In the genomic region with DNA sequence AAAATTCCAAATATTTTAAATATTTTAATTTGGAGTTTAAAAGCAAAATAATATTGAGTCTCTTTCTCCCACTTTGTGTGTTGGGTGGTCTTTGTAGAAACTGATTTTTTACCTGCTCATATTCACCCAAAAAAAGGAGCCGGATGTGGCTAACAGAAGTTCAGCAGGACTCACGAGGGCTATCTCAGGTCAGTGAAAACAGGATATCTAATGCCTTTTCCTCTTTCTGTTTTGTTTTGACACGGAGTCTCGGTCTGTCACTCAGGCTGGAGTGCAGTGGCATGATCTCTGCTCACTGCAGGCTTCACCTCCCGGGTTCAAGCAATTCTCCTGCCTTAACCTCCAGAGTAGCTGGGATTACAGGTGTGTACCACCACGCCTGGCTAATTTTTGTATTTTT, we compare ENCODE assay signal across 8 cellular contexts. TPM values are rescaled to one million over a fixed set of nuclear protein-coding genes. Genes with fewer than 3 reads are reported as not detected.
DNase-seq lines count a peak whose midpoint lies in the region; ATAC-seq, FAIRE-seq and TF ChIP-seq lines count a peak whose summit lies in the region.

No MANE protein-coding gene starts in this region.

- H3K36me3 ChIP-seq in Karpas-422 (ENCODE audit: insufficient read depth, low read length) (no peaks in the 10 kb centered on the region), mucosa of descending colon (ENCODE audit: low read depth) (no peaks in the 10 kb centered on the region)

- no peaks in the 10 kb centered on the region for H3K27me3 ChIP-seq in Karpas-422 (ENCODE audit: low read length)

- intact Hi-C loops in mucosa of descending colon (cut with DNase I, micrococcal nuclease), result no loop called here

- H3K9me2 ChIP-seq in Karpas-422 (replicated peaks; ENCODE audit: insufficient read depth, low read length), result no peaks in the 10 kb centered on the region

- ATAC-seq in GM18517 (IDR thresholded peaks at IDR 0.05; ENCODE audit: unreplicated experiment) (peak; percentile 89), GM21717 (IDR thresholded peaks at IDR 0.05; ENCODE audit: unreplicated experiment) (peak; percentile 79), mucosa of descending colon (peak; percentile 48)

- in situ Hi-C loops in G401 (cut with HindIII; ENCODE audit: low sequenced_read_pairs), result loop anchor here (5.0 kb wide), 1 partner anchor 84 kb away; no protein-coding TSS in a partner anchor

- no peak for TF ChIP-seq CTCF in mucosa of descending colon (IDR thresholded peaks at IDR 0.05)

- H3K9ac ChIP-seq in Karpas-422 (ENCODE audit: low read length), result 0 out of 2 replicates have a peak overlapping the region, but pooled peaks have one; percentile 24

- H3K4me2 ChIP-seq in Karpas-422 (ENCODE audit: low read depth, low read length, poor library complexity, severe bottlenecking), result peak overlapping the region; percentile 39

- DNase-seq in Karpas-422 (no peak), mucosa of descending colon (no peak), G401 (ENCODE audit: low spot score) (no peak), CD1c-positive myeloid dendritic cell (ENCODE audit: extremely low spot score) (no peak), HTR-8/SVneo (ENCODE audit: insufficient read length, low spot score) (no peak)
- no peak for DNase-seq in activated T-cell treated with anti-CD3 and anti-CD28 coated beads, Interleukin-2, amount 50 U/mL, for 1 hour

- H3K79me2 ChIP-seq in Karpas-422 (ENCODE audit: low read length), result no peaks in the 10 kb centered on the region

- no peak overlapping the region for H3K4me3 ChIP-seq in Karpas-422 (ENCODE audit: low read length)
- no peak overlapping the region for H3K4me3 ChIP-seq in mucosa of descending colon

- FAIRE-seq in HTR-8/SVneo (lab: Jason Lieb, UNC), result no peak

- no peaks in the 10 kb centered on the region for H4K20me1 ChIP-seq in Karpas-422 (ENCODE audit: insufficient read depth, low read depth, low read length)

- H3K4me1 ChIP-seq in Karpas-422 (ENCODE audit: low read length) (peaks cover 11% of the 10 kb centered on the region), mucosa of descending colon (ENCODE audit: low read depth) (no peaks in the 10 kb centered on the region)

- no peaks in the 10 kb centered on the region for H3K9me3 ChIP-seq in Karpas-422 (ENCODE audit: low read length)
- no peaks in the 10 kb centered on the region for H3K9me3 ChIP-seq in mucosa of descending colon

- H3K27ac ChIP-seq in Karpas-422 (ENCODE audit: low read length), result peak overlapping the region; percentile 19; the same call in 1 of the 2 replicates

- H2AFZ ChIP-seq in Karpas-422 (ENCODE audit: low read length), result no peak overlapping the region

RNA-seq across cellular contexts. Expression of gene COA8, which starts 30.8 kb away (rescaled TPM):
- 62.9 and 63.5 TPM in 2 replicates for total RNA-seq in Karpas-422 (2014; rRNA removed; shearing (Covaris generic); ENCODE audit: low replicate concordance)
- 10 to 100 TPM; 29.3 to 47.3 (median 36.5) TPM for total RNA-seq in mucosa of descending colon
- 29.7 and 34.7 TPM in 2 replicates for total RNA-seq in G401 (2014; rRNA removed; shearing (Covaris generic))

RNA-seq across cellular contexts. Expression of gene BAG5, which starts 31.1 kb away (rescaled TPM):
- 23.1 and 32.6 TPM in 2 replicates for total RNA-seq in Karpas-422 (2014; rRNA removed; shearing (Covaris generic); ENCODE audit: low replicate concordance)
- total RNA-seq in mucosa of descending colon, result 10 to 100 TPM; 26.1 to 29.9 (median 28.0) TPM
- total RNA-seq in G401 (2014; rRNA removed; shearing (Covaris generic)), result 4.0 and 12.2 TPM in 2 replicates

RNA-seq across cellular contexts. Expression of gene KLC1, which starts 35.4 kb away (rescaled TPM):
- total RNA-seq in Karpas-422 (2014; rRNA removed; shearing (Covaris generic); ENCODE audit: low replicate concordance), result 144 and 266 TPM in 2 replicates
- 100 to 1,000 TPM in 2 of 3 donors, 10 to 100 TPM in 1; 99.3 to 188 (median 104) TPM for total RNA-seq in mucosa of descending colon
- 87.3 and 184 TPM in 2 replicates for total RNA-seq in G401 (2014; rRNA removed; shearing (Covaris generic))
